1 cellular context compared by ENCODE assay signal in the genomic region with DNA sequence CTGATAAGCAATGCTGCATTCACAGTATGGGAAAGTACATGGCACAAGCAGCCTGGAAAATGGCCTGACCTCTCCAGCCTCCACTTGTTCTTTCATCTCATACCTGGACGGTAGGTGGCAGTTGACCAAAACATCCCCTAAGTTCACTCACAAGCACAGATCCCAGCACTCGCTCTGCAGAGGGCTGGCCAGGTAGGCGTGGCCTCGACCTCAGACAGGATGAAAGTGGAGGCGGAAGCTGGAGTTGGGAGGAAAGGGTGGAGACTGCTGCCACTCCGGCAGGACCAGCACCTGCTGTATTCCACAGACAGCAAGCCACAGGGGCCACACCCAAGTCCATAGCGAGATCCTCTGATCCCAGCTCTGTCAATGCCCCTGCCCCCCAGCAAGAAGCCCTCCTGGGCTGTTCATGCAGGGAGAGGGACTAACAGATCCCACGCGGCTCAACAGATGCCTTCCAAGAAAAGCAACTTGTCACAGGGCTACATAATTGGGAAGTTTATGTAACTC.
TF ChIP-seq lines count a peak whose summit lies in the region.

No MANE protein-coding gene starts in this region.

TF ChIP-seq in HepG2, 621 proteins besides CTCF, POLR2A, EP300 and RAD21 (continued from another document):
- TF ChIP-seq, protein P1, sequence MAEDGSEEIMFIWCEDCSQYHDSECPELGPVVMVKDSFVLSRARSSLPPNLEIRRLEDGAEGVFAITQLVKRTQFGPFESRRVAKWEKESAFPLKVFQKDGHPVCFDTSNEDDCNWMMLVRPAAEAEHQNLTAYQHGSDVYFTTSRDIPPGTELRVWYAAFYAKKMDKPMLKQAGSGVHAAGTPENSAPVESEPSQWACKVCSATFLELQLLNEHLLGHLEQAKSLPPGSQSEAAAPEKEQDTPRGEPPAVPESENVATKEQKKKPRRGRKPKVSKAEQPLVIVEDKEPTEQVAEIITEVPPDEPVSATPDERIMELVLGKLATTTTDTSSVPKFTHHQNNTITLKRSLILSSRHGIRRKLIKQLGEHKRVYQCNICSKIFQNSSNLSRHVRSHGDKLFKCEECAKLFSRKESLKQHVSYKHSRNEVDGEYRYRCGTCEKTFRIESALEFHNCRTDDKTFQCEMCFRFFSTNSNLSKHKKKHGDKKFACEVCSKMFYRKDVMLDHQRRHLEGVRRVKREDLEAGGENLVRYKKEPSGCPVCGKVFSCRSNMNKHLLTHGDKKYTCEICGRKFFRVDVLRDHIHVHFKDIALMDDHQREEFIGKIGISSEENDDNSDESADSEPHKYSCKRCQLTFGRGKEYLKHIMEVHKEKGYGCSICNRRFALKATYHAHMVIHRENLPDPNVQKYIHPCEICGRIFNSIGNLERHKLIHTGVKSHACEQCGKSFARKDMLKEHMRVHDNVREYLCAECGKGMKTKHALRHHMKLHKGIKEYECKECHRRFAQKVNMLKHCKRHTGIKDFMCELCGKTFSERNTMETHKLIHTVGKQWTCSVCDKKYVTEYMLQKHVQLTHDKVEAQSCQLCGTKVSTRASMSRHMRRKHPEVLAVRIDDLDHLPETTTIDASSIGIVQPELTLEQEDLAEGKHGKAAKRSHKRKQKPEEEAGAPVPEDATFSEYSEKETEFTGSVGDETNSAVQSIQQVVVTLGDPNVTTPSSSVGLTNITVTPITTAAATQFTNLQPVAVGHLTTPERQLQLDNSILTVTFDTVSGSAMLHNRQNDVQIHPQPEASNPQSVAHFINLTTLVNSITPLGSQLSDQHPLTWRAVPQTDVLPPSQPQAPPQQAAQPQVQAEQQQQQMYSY (CRISPR knock-in tag; IDR thresholded peaks at IDR 0.05) = peak; percentile 91
- TF ChIP-seq ELF4 (CRISPR knock-in tag; IDR thresholded peaks at IDR 0.05; ENCODE audit: borderline replicate concordance) (no peak), ZNF451 (CRISPR knock-in tag; IDR thresholded peaks at IDR 0.05) (no peak), TBL1XR1 (IDR thresholded peaks at IDR 0.05; ENCODE audit: borderline replicate concordance, low read length, partially characterized antibody) (no peak)
- TF ChIP-seq, protein P2, sequence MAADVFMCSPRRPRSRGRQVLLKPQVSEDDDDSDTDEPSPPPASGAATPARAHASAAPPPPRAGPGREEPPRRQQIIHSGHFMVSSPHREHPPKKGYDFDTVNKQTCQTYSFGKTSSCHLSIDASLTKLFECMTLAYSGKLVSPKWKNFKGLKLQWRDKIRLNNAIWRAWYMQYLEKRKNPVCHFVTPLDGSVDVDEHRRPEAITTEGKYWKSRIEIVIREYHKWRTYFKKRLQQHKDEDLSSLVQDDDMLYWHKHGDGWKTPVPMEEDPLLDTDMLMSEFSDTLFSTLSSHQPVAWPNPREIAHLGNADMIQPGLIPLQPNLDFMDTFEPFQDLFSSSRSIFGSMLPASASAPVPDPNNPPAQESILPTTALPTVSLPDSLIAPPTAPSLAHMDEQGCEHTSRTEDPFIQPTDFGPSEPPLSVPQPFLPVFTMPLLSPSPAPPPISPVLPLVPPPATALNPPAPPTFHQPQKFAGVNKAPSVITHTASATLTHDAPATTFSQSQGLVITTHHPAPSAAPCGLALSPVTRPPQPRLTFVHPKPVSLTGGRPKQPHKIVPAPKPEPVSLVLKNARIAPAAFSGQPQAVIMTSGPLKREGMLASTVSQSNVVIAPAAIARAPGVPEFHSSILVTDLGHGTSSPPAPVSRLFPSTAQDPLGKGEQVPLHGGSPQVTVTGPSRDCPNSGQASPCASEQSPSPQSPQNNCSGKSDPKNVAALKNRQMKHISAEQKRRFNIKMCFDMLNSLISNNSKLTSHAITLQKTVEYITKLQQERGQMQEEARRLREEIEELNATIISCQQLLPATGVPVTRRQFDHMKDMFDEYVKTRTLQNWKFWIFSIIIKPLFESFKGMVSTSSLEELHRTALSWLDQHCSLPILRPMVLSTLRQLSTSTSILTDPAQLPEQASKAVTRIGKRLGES (CRISPR knock-in tag; IDR thresholded peaks at IDR 0.05; ENCODE audit: borderline replicate concordance) = no peak
